In genomic region chr10:50471583-50471975, GRCh38 we compare ENCODE assay signal across 14 cellular contexts.
DNase-seq lines count a peak whose midpoint lies in the region; FAIRE-seq and TF ChIP-seq lines count a peak whose summit lies in the region.
"Had no signal": no experiment of that assay in that cellular context is flagged by ENCODE, and none has a peak within 500 bp of the region (broad histone marks: within the 10 kb centered on the region; RNA-seq: fewer than 3 reads in every experiment).

No MANE protein-coding gene starts in this region.

- H3K36me3 ChIP-seq in H1 (ENCODE audit: control insufficient read depth in 2 of 4, insufficient read depth in 4 of 4, low read length in 3 of 4) = no peaks in the 10 kb centered on the region
- H3K36me3 ChIP-seq in parathyroid adenoma (ENCODE audit: control insufficient read depth, insufficient read depth, low read length) = no peaks in the 10 kb centered on the region
- no peaks in the 10 kb centered on the region for H3K36me3 ChIP-seq in mesendoderm (ENCODE audit: control insufficient read depth, insufficient read depth, low read length)

- H3K9me3 ChIP-seq in H1 (ENCODE audit: insufficient read depth in 2 of 2, low read depth in 1 of 2, low read length in 1 of 2) (peaks cover 1 to 2% of the 10 kb centered on the region in 2 experiments; a peak in 2 of 4 replicates), parathyroid adenoma (ENCODE audit: control insufficient read depth, low read length) (no peaks in the 10 kb centered on the region)

- peak; percentile 6 for DNase-seq in EH (ENCODE audit: low read depth)
- no peak for DNase-seq in LNCaP clone FGC (ENCODE audit: low read depth)
- no peak for DNase-seq in H1 (ENCODE audit: low read depth in 1 of 2, low spot score in 2 of 2)
- no peak for DNase-seq in KBM-7
- DNase-seq in mesendoderm = no peak
- DNase-seq in central memory CD4-positive, alpha-beta T cell = no peak
- DNase-seq: Karpas-422, NCI-H1105, NCI-H1694, NCI-H345, RPMI8226 had no signal

- H3K27ac ChIP-seq in H1 (ENCODE audit: low read depth, low read length) (peak overlapping the region; percentile 68), parathyroid adenoma (peak overlapping the region; percentile 88), mesendoderm (ENCODE audit: low read depth, low read length) (no peak overlapping the region)
- H3K27ac ChIP-seq: GM23248 had no signal

- no peak overlapping the region for H2BK12ac ChIP-seq in H1 (ENCODE audit: low read depth, low read length)

- H3K23me2 ChIP-seq in H1 (ENCODE audit: low read depth, low read length) = no peaks in the 10 kb centered on the region

- H3K23ac ChIP-seq in H1 (ENCODE audit: insufficient read length) = no peak overlapping the region
- no peak overlapping the region for H3K23ac ChIP-seq in mesendoderm (ENCODE audit: low read length)

- in situ Hi-C loops in KBM-7 (cut with MboI; ENCODE audit: low pct_unique_long_range_greater_than_20kb, low sequenced_read_pairs) = no loop called here

- H3K18ac ChIP-seq in H1 (ENCODE audit: extremely low read depth, low read length) = no peak overlapping the region
- H3K18ac ChIP-seq in mesendoderm (ENCODE audit: low read length) = no peak overlapping the region

- H3K4me2 ChIP-seq in H1 (ENCODE audit: insufficient read depth in 1 of 2, low read depth in 2 of 2, low read length in 2 of 2) (peak overlapping the region in 1 of 2 experiments; percentile 53; a peak in 2 of 4 replicates), parathyroid adenoma (ENCODE audit: low read length) (peak overlapping the region; percentile 70), mesendoderm (ENCODE audit: low read length) (no peak overlapping the region)

- H2BK15ac ChIP-seq in H1 (ENCODE audit: low read length) (no peak overlapping the region), mesendoderm (replicated peaks; ENCODE audit: low read depth) (no peak overlapping the region)

- peak overlapping the region; percentile 31 for H3K4me3 ChIP-seq in LNCaP clone FGC (ENCODE audit: low read depth, low read length)
- peak overlapping the region in 1 of 4 experiments; percentile 42; a peak in 1 of 8 replicates for H3K4me3 ChIP-seq in H1 (ENCODE audit: extremely low read depth in 1 of 4, insufficient read depth in 2 of 4, low read depth in 3 of 4, low read length in 4 of 4)
- H3K4me3 ChIP-seq in parathyroid adenoma (ENCODE audit: low read depth, low read length) = peak overlapping the region; percentile 31
- no peak overlapping the region for H3K4me3 ChIP-seq in mesendoderm (ENCODE audit: low read length)
- H3K4me3 ChIP-seq: GM23248 had no signal

- H3K9ac ChIP-seq in H1 (replicated peaks in 1 of 4; ENCODE audit: extremely low read depth in 1 of 4, low read depth in 3 of 4, low read length in 3 of 4) (no peak overlapping the region), parathyroid adenoma (no peak overlapping the region), mesendoderm (ENCODE audit: low read length) (no peak overlapping the region)
- H3K9ac ChIP-seq: GM23248 had no signal

- FAIRE-seq in H1 (lab: Jason Lieb, UNC) = no peak
- FAIRE-seq: G401.6 had no signal

- H4K91ac ChIP-seq in H1 (replicated peaks; ENCODE audit: insufficient read length, low read length) = no peak overlapping the region

- H3K4me1 ChIP-seq in H1 (replicated peaks in 1 of 4; ENCODE audit: control insufficient read depth in 3 of 4, insufficient read depth in 4 of 4, low read length in 3 of 4) = peaks cover 0 to 15% (median 8%) of the 10 kb centered on the region in 4 experiments; a peak in 4 of 7 replicates
- H3K4me1 ChIP-seq in parathyroid adenoma = peaks cover 49% of the 10 kb centered on the region
- H3K4me1 ChIP-seq in mesendoderm (ENCODE audit: control insufficient read depth, low read depth, low read length) = peaks cover 4% of the 10 kb centered on the region

- H4K20me1 ChIP-seq in H1 (replicated peaks in 1 of 2; ENCODE audit: control insufficient read depth in 1 of 2, insufficient read depth in 2 of 2, low read length in 2 of 2) = no peaks in the 10 kb centered on the region

- H3K4ac ChIP-seq in H1 (replicated peaks; ENCODE audit: insufficient read length, low read depth, low read length) = no peak overlapping the region
- H3K4ac ChIP-seq in mesendoderm (ENCODE audit: low read depth, low read length) = no peak overlapping the region

- TF ChIP-seq CTCF in LNCaP clone FGC (IDR thresholded peaks at IDR 0.05; ENCODE audit: control insufficient read depth, extremely low read depth, insufficient read depth) (no peak), H1 (IDR thresholded peaks at IDR 0.05; ENCODE audit: control extremely low read depth in 1 of 3, insufficient read depth in 1 of 3, low read depth in 1 of 3, low read length in 3 of 3) (no peak), parathyroid adenoma (IDR thresholded peaks at IDR 0.05) (no peak)

- no peak for TF ChIP-seq POLR2A in H1 (IDR thresholded peaks at IDR 0.05; ENCODE audit: control extremely low read depth in 1 of 2, low read depth in 2 of 2, low read length in 2 of 2)

- no peak overlapping the region for H3K14ac ChIP-seq in H1 (ENCODE audit: insufficient read length)

- no peak for TF ChIP-seq RAD21 in H1 (IDR thresholded peaks at IDR 0.05 in 1 of 2, conservative IDR thresholded peaks at IDR 0.05 in 1 of 2; ENCODE audit: low read depth in 2 of 2, low read length in 2 of 2)

- POLR2A ChIA-PET in H1 (lab: Charles Lee; ENCODE audit: partially characterized antibody) = interaction anchor here (1.2 kb wide), 1 partner anchor 9 kb away, joined by 4 read pairs; no protein-coding TSS in a partner anchor

- no peak overlapping the region for H2AK5ac ChIP-seq in H1 (ENCODE audit: low read depth, low read length)
- H2AK5ac ChIP-seq in mesendoderm (ENCODE audit: low read length) = no peak overlapping the region

- H3K56ac ChIP-seq in H1 (replicated peaks; ENCODE audit: insufficient read length, low read depth, low read length) (no peak overlapping the region), mesendoderm (ENCODE audit: low read length) (no peak overlapping the region)

- H2BK120ac ChIP-seq in H1 (replicated peaks; ENCODE audit: low read depth, low read length) = no peak overlapping the region
- H2BK120ac ChIP-seq in mesendoderm (ENCODE audit: low read depth, low read length) = no peak overlapping the region

- H3K27me3 ChIP-seq in H1 (replicated peaks in 1 of 4; ENCODE audit: control insufficient read depth in 3 of 4, extremely low read depth in 1 of 4, insufficient read depth in 3 of 4, low read length in 3 of 4) = no peaks in the 10 kb centered on the region
- H3K27me3 ChIP-seq in parathyroid adenoma (ENCODE audit: control insufficient read depth, insufficient read depth, low read length) = no peaks in the 10 kb centered on the region
- H3K27me3 ChIP-seq in mesendoderm (ENCODE audit: insufficient read depth, low read length, poor library complexity) = no peaks in the 10 kb centered on the region

- H3K79me1 ChIP-seq in H1 (ENCODE audit: low read depth, low read length) (no peaks in the 10 kb centered on the region), mesendoderm (ENCODE audit: low read length) (no peaks in the 10 kb centered on the region)

- TF ChIP-seq EP300 in H1 (IDR thresholded peaks at IDR 0.05; ENCODE audit: borderline replicate concordance in 1 of 2, low read depth in 2 of 2, low read length in 2 of 2) = no peak

- no peak overlapping the region for H2BK5ac ChIP-seq in H1 (ENCODE audit: low read depth, low read length)
- no peak overlapping the region for H2BK5ac ChIP-seq in mesendoderm (ENCODE audit: low read length)

- peaks cover 0 to 4% of the 10 kb centered on the region in 2 experiments; a peak in 3 of 4 replicates for H3K79me2 ChIP-seq in H1 (ENCODE audit: control insufficient read depth in 1 of 2, insufficient read depth in 2 of 2, low read length in 2 of 2)
- H3K79me2 ChIP-seq in parathyroid adenoma = peaks cover 5% of the 10 kb centered on the region
- no peaks in the 10 kb centered on the region for H3K79me2 ChIP-seq in mesendoderm (ENCODE audit: control insufficient read depth, insufficient read depth, low read length)

- H4K5ac ChIP-seq in H1 (ENCODE audit: insufficient read length, low read depth, low read length) = no peak overlapping the region
- no peak overlapping the region for H4K5ac ChIP-seq in mesendoderm (ENCODE audit: low read length)

- H4K8ac ChIP-seq in H1 (ENCODE audit: extremely low read depth, insufficient read depth, low read length) = no peak overlapping the region
- H4K8ac ChIP-seq in mesendoderm (ENCODE audit: low read depth, low read length) = no peak overlapping the region

- CTCF ChIA-PET in H1 (lab: Charles Lee; ENCODE audit: partially characterized antibody) = interaction anchor here (0.7 to 1.0 kb wide), 2 partner anchors 55 to 160 kb away, joined by 3 read pairs; no protein-coding TSS in a partner anchor

- no peak overlapping the region for H2BK20ac ChIP-seq in H1 (ENCODE audit: low read length)

- WGBS in H1 (ENCODE audit: extremely low coverage in 1 of 2, insufficient coverage in 1 of 2, insufficient read length in 1 of 2, insufficient replicate concordance in 2 of 2, low coverage in 1 of 2, low lambda C conversion rate in 2 of 2, missing lambda C conversion rate in 1 of 2), 2 experiments = 91% methylated on average over 3 of the region's 3 CpGs; no CpG with 5 or more reads in 1 of the 2 experiments
- no CpG with 5 or more reads among the region's 3 CpGs for WGBS in mesendoderm (ENCODE audit: extremely low coverage, insufficient coverage, low lambda C conversion rate)

- H2AFZ ChIP-seq in H1 (ENCODE audit: low read length) (no peak overlapping the region), parathyroid adenoma (no peak overlapping the region)
- H2AFZ ChIP-seq: GM23248 had no signal
